1 cellular context compared by ENCODE assay signal in the genomic region with DNA sequence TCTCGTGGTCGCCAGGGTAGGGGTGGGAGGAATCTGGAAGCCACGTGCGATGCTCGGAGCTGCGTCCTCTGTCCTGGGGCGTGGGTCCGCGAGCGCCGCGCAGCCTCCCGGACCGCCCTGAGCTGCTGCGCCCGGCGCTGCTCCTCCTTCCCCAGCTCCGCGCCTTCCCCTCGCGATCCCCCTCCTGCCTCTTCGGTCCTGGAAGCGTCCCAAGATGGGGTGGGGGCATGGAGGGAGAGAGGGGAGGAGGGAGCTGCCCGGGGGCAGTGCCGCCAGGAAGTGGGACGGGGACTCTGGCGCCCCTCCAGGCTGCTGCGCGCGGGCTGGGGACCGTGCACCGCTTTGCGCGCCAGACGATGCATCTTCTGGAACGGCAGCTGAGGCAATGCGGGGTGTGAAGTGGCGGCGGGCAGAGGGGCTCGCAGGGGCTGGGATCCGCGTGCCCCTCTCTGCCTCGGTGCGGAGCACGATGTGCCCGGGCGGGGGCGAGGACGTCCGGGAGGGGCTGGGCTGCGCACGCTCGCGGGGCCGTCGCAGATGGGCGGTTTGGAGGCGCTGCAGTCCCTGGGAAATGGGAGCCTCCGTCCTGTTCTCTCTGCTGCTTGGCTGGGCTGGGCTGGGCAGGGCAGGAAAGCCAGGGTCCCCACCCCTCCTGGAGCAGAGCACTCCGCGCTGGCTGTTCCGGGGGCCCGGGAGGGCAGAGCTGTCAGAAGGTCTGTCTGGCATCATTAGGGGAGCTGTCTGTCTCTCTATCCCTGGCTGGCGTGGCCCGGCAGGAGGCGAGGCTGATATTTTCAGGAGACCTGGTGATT.
TF ChIP-seq lines count a peak whose summit lies in the region.

No MANE protein-coding gene starts in this region.

TF ChIP-seq in HepG2, 621 proteins besides CTCF, POLR2A, EP300 and RAD21 (continued from another document and continues in another):
- TF ChIP-seq, protein P1, sequence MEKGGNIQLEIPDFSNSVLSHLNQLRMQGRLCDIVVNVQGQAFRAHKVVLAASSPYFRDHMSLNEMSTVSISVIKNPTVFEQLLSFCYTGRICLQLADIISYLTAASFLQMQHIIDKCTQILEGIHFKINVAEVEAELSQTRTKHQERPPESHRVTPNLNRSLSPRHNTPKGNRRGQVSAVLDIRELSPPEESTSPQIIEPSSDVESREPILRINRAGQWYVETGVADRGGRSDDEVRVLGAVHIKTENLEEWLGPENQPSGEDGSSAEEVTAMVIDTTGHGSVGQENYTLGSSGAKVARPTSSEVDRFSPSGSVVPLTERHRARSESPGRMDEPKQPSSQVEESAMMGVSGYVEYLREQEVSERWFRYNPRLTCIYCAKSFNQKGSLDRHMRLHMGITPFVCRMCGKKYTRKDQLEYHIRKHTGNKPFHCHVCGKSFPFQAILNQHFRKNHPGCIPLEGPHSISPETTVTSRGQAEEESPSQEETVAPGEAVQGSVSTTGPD (CRISPR knock-in tag; IDR thresholded peaks at IDR 0.05): no peak
- TF ChIP-seq ZZZ3 (CRISPR knock-in tag; IDR thresholded peaks at IDR 0.05; ENCODE audit: borderline replicate concordance) (no peak), ARNT2 (CRISPR knock-in tag; IDR thresholded peaks at IDR 0.05; ENCODE audit: low read depth) (peak; percentile 82), AGO2 (optimal IDR thresholded peaks at IDR 0.05; ENCODE audit: low read depth, low read length) (no peak), ZNF547 (CRISPR knock-in tag; IDR thresholded peaks at IDR 0.05) (no peak), MEF2D (CRISPR knock-in tag; IDR thresholded peaks at IDR 0.05) (no peak), UBTF (CRISPR knock-in tag; IDR thresholded peaks at IDR 0.05) (peak; percentile 44; the same call in 1 of the 2 replicates), PCBP2 (optimal IDR thresholded peaks at IDR 0.05; ENCODE audit: low read depth, low read length, poor library complexity, severe bottlenecking) (no peak), PHF8 (CRISPR knock-in tag; IDR thresholded peaks at IDR 0.05) (no peak), NCOR1 (IDR thresholded peaks at IDR 0.05; ENCODE audit: borderline replicate concordance, low read length) (no peak), ATF7-NPFF (CRISPR knock-in tag; IDR thresholded peaks at IDR 0.05; ENCODE audit: low read depth) (peak; percentile 47; the same call in 1 of the 2 replicates), ZMYM2 (CRISPR knock-in tag; IDR thresholded peaks at IDR 0.05) (no peak), SNAPC5 (CRISPR knock-in tag; IDR thresholded peaks at IDR 0.05; ENCODE audit: borderline replicate concordance) (no peak), MAZ (IDR thresholded peaks at IDR 0.05; ENCODE audit: borderline replicate concordance, low read depth, low read length) (no peak), MAZ (CRISPR knock-in tag; IDR thresholded peaks at IDR 0.05; ENCODE audit: low read depth) (0 out of 2 replicates have a peak, but pooled peaks have one; percentile 44), FIP1L1 (IDR thresholded peaks at IDR 0.05; ENCODE audit: borderline replicate concordance, insufficient read depth, low read depth, low read length) (no peak), ARNTL (CRISPR knock-in tag; IDR thresholded peaks at IDR 0.05) (no peak), RARG (CRISPR knock-in tag; IDR thresholded peaks at IDR 0.05; ENCODE audit: low read depth) (no peak), ZNF850 (CRISPR knock-in tag; conservative IDR thresholded peaks at IDR 0.05) (no peak), KMT2A (CRISPR knock-in tag; IDR thresholded peaks at IDR 0.05) (no peak), CC2D1A (CRISPR knock-in tag; IDR thresholded peaks at IDR 0.05) (0 out of 2 replicates have a peak, but pooled peaks have one; percentile 62), ZNF563 (CRISPR knock-in tag; IDR thresholded peaks at IDR 0.05) (no peak), ZBTB49 (CRISPR knock-in tag; IDR thresholded peaks at IDR 0.05; ENCODE audit: borderline replicate concordance) (no peak), IRF9 (CRISPR knock-in tag; IDR thresholded peaks at IDR 0.05; ENCODE audit: borderline replicate concordance) (no peak), SP5 (CRISPR knock-in tag; IDR thresholded peaks at IDR 0.05; ENCODE audit: borderline replicate concordance, low read depth) (no peak), MTERF4 (CRISPR knock-in tag; IDR thresholded peaks at IDR 0.05) (no peak), ZNF75D (CRISPR knock-in tag; IDR thresholded peaks at IDR 0.05; ENCODE audit: borderline replicate concordance) (no peak), ZFP36L2 (CRISPR knock-in tag; IDR thresholded peaks at IDR 0.05) (no peak)
- TF ChIP-seq, protein P2, sequence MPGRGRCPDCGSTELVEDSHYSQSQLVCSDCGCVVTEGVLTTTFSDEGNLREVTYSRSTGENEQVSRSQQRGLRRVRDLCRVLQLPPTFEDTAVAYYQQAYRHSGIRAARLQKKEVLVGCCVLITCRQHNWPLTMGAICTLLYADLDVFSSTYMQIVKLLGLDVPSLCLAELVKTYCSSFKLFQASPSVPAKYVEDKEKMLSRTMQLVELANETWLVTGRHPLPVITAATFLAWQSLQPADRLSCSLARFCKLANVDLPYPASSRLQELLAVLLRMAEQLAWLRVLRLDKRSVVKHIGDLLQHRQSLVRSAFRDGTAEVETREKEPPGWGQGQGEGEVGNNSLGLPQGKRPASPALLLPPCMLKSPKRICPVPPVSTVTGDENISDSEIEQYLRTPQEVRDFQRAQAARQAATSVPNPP (CRISPR knock-in tag; IDR thresholded peaks at IDR 0.05): no peak
- TF ChIP-seq, protein P3, sequence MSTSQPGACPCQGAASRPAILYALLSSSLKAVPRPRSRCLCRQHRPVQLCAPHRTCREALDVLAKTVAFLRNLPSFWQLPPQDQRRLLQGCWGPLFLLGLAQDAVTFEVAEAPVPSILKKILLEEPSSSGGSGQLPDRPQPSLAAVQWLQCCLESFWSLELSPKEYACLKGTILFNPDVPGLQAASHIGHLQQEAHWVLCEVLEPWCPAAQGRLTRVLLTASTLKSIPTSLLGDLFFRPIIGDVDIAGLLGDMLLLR (CRISPR knock-in tag; IDR thresholded peaks at IDR 0.05): no peak
- TF ChIP-seq, protein P4, sequence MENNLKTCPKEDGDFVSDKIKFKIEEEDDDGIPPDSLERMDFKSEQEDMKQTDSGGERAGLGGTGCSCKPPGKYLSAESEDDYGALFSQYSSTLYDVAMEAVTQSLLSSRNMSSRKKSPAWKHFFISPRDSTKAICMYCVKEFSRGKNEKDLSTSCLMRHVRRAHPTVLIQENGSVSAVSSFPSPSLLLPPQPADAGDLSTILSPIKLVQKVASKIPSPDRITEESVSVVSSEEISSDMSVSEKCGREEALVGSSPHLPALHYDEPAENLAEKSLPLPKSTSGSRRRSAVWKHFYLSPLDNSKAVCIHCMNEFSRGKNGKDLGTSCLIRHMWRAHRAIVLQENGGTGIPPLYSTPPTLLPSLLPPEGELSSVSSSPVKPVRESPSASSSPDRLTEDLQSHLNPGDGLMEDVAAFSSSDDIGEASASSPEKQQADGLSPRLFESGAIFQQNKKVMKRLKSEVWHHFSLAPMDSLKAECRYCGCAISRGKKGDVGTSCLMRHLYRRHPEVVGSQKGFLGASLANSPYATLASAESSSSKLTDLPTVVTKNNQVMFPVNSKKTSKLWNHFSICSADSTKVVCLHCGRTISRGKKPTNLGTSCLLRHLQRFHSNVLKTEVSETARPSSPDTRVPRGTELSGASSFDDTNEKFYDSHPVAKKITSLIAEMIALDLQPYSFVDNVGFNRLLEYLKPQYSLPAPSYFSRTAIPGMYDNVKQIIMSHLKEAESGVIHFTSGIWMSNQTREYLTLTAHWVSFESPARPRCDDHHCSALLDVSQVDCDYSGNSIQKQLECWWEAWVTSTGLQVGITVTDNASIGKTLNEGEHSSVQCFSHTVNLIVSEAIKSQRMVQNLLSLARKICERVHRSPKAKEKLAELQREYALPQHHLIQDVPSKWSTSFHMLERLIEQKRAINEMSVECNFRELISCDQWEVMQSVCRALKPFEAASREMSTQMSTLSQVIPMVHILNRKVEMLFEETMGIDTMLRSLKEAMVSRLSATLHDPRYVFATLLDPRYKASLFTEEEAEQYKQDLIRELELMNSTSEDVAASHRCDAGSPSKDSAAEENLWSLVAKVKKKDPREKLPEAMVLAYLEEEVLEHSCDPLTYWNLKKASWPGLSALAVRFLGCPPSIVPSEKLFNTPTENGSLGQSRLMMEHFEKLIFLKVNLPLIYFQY (CRISPR knock-in tag; IDR thresholded peaks at IDR 0.05; ENCODE audit: borderline replicate concordance): no peak
- TF ChIP-seq, protein P5, sequence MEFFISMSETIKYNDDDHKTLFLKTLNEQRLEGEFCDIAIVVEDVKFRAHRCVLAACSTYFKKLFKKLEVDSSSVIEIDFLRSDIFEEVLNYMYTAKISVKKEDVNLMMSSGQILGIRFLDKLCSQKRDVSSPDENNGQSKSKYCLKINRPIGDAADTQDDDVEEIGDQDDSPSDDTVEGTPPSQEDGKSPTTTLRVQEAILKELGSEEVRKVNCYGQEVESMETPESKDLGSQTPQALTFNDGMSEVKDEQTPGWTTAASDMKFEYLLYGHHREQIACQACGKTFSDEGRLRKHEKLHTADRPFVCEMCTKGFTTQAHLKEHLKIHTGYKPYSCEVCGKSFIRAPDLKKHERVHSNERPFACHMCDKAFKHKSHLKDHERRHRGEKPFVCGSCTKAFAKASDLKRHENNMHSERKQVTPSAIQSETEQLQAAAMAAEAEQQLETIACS (CRISPR knock-in tag; IDR thresholded peaks at IDR 0.05): no peak
- TF ChIP-seq, protein P6, sequence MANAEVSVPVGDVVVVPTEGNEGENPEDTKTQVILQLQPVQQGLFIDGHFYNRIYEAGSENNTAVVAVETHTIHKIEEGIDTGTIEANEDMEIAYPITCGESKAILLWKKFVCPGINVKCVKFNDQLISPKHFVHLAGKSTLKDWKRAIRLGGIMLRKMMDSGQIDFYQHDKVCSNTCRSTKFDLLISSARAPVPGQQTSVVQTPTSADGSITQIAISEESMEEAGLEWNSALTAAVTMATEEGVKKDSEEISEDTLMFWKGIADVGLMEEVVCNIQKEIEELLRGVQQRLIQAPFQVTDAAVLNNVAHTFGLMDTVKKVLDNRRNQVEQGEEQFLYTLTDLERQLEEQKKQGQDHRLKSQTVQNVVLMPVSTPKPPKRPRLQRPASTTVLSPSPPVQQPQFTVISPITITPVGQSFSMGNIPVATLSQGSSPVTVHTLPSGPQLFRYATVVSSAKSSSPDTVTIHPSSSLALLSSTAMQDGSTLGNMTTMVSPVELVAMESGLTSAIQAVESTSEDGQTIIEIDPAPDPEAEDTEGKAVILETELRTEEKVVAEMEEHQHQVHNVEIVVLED (CRISPR knock-in tag; IDR thresholded peaks at IDR 0.05; ENCODE audit: borderline replicate concordance): no peak
- TF ChIP-seq, protein P7, sequence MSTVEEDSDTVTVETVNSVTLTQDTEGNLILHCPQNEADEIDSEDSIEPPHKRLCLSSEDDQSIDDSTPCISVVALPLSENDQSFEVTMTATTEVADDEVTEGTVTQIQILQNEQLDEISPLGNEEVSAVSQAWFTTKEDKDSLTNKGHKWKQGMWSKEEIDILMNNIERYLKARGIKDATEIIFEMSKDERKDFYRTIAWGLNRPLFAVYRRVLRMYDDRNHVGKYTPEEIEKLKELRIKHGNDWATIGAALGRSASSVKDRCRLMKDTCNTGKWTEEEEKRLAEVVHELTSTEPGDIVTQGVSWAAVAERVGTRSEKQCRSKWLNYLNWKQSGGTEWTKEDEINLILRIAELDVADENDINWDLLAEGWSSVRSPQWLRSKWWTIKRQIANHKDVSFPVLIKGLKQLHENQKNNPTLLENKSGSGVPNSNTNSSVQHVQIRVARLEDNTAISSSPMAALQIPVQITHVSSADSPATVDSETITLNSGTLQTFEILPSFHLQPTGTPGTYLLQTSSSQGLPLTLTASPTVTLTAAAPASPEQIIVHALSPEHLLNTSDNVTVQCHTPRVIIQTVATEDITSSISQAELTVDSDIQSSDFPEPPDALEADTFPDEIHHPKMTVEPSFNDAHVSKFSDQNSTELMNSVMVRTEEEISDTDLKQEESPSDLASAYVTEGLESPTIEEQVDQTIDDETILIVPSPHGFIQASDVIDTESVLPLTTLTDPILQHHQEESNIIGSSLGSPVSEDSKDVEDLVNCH (CRISPR knock-in tag; IDR thresholded peaks at IDR 0.05): no peak
